ENCODE assay signal across 18 cellular contexts in genomic region chr1:31839662-31840343, GRCh38. TPM values are rescaled to one million over a fixed set of nuclear protein-coding genes. Genes with fewer than 3 reads are reported as not detected.
"Had no signal": no experiment of that assay in that cellular context is flagged by ENCODE, and none has a peak within 500 bp of the region (broad histone marks: within the 10 kb centered on the region; RNA-seq: fewer than 3 reads in every experiment).

No MANE protein-coding gene starts in this region.

- H3K4me1 ChIP-seq: colonic mucosa had no signal

- H3K27me3 ChIP-seq: colonic mucosa, suprapubic skin had no signal

- H3K27ac ChIP-seq: colonic mucosa, suprapubic skin had no signal

- H3K36me3 ChIP-seq: colonic mucosa, suprapubic skin had no signal

- H3K9me3 ChIP-seq: colonic mucosa, suprapubic skin had no signal

- ATAC-seq: activated CD8-positive, alpha-beta memory T cell treated with anti-CD3 and anti-CD28 coated beads, Interleukin-2, amount 10 ng/mL, durations not matched to agents 7 days and 5 days; natural killer cell; stimulated activated naive CD8-positive, alpha-beta T cell treated with anti-CD3 and anti-CD28 coated beads, Interleukin-15, Interleukin-2, amounts not matched to agents 100 U/mL and 50 U/mL, for 24 hours had no signal

- H3K4me3 ChIP-seq: colonic mucosa, suprapubic skin had no signal

- DNase-seq: activated B cell treated with CpG ODN at 0.5 μM for 24 hours; activated CD4-positive, alpha-beta memory T cell treated with anti-CD3 and anti-CD28 coated beads, Interleukin-2, amount 10 ng/mL, durations not matched to agents 7 days and 5 days; activated CD4-positive, alpha-beta T cell treated with anti-CD3 and anti-CD28 coated beads for 4 hours; activated CD8-positive, alpha-beta memory T cell treated with anti-CD3 and anti-CD28 coated beads, Interleukin-2, amount 10 ng/mL, durations not matched to agents 7 days and 5 days; activated T-cell treated with anti-CD3 and anti-CD28 coated beads, Interleukin-2, amount 50 U/mL, for 24 hours; colonic mucosa; immature natural killer cell; mesenchymal stem cell; natural killer cell; retina; stimulated activated CD4-positive, alpha-beta T cell treated with anti-CD3 and anti-CD28 coated beads, Interleukin-12 subunit alpha, Interleukin-12 subunit beta, amount 100 ng/mL, for 4 hours; stimulated activated CD4-positive, alpha-beta T cell treated with anti-CD3 and anti-CD28 coated beads, Interleukin-1b, Interleukin-23, amount 100 ng/mL, for 48 hours; stimulated activated naive CD8-positive, alpha-beta T cell treated with anti-CD3 and anti-CD28 coated beads, Interleukin-15, Interleukin-2, amounts not matched to agents 100 U/mL and 50 U/mL, for 24 hours; T-helper 1 cell; T-helper 9 cell; trophoblast cell had no signal

RNA-seq across cellular contexts. Expression of gene SPOCD1, which starts 24.0 kb away (rescaled TPM):
- total RNA-seq: activated B cell treated with CpG ODN at 0.5 μM for 24 hours; activated CD8-positive, alpha-beta memory T cell treated with anti-CD3 and anti-CD28 coated beads, Interleukin-2, amount 10 ng/mL, durations not matched to agents 7 days and 5 days; activated T-helper 2 cell treated with anti-CD3 and anti-CD28 coated beads, Interferon-gamma antibody, Interleukin-2, Interleukin-4, amounts not matched to agents 10 μg/mL and 5 μg/mL and 100 μg/mL, durations not matched to agents 14 hours and 24 hours and 36 hours had no signal
